In the genomic region with DNA sequence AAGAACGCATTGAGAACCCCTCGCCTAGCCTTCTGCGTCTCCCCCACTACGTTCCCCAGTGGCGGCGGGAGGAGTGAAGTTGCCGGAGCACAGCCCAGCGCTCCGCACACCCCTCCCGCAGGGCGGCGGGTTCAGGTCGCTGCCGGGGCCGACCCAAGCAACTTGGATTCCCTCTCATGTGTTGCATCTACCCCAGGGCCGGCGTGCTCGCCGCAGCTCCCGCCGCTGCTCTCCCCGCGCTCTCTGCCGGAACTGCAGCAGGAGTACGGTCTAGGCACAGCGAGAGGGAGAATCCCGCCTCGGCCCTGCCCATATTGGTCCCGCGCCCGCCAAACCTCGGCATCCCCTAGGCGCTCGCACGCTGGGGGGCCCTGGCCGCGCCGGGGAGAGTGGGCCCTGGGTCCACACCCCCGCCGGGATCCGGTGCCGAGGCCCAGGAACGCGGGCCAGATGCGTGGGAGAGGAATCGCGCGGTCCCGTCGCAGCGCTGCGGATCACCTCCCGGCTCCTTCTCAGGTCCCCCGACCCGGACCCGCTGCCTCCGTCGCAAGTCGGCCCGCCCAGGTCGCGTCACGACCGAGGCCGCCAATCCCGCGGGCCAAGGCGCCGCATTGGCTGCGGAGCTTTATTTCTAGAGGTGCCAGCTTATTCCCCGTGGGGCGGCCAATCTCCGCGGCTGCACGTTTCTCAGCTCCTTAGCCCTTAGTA, we compare ENCODE assay signal across 8 cellular contexts. TPM values are rescaled to one million over a fixed set of nuclear protein-coding genes. Genes with fewer than 3 reads are reported as not detected.
DNase-seq lines count a peak whose midpoint lies in the region; ATAC-seq, FAIRE-seq and TF ChIP-seq lines count a peak whose summit lies in the region.

No MANE protein-coding gene starts in this region.

- H3K27ac ChIP-seq in A549 = peak overlapping the region; percentile 67 to 86

- no peaks in the 10 kb centered on the region for H3K36me3 Mint-ChIP-seq in chondrocyte (ENCODE audit: low read depth)

- no peak for TF ChIP-seq EP300 in A549 (IDR thresholded peaks at IDR 0.05)

- intact Hi-C loops in left colon (cut with DNase I, micrococcal nuclease) = no loop called here

- CTCF ChIA-PET in A549 (lab: Yijun Ruan, JAX) = interaction anchor here (1.4 to 4.0 kb wide), 2 partner anchors 17 to 72 kb away, joined by 3 to 20 read pairs; no protein-coding TSS in a partner anchor

- peak overlapping the region; percentile 77 for H3K4me2 ChIP-seq in A549

- no peak for TF ChIP-seq CTCF in A549 (IDR thresholded peaks at IDR 0.05)
- peak; percentile 51 for TF ChIP-seq CTCF in chondrocyte (IDR thresholded peaks at IDR 0.05)

- peak overlapping the region; percentile 99 for H3K4me3 ChIP-seq in A549

- peak; percentile 62 for TF ChIP-seq POLR2A in A549 (IDR thresholded peaks at IDR 0.05; ENCODE audit: low read length)

- no peaks in the 10 kb centered on the region for H3K27me3 Mint-ChIP-seq in chondrocyte (ENCODE audit: low read depth)

- H3K4me1 Mint-ChIP-seq in chondrocyte (ENCODE audit: low read depth) = peaks cover 33% of the 10 kb centered on the region

- WGBS in A549 (ENCODE audit: missing lambda C conversion rate) = 1% methylated on average over 16 of the region's 75 CpGs

- peaks cover 12% of the 10 kb centered on the region for H3K4me1 ChIP-seq in A549

- no peak for TF ChIP-seq RAD21 in A549 (conservative IDR thresholded peaks at IDR 0.05 in 1 of 2, IDR thresholded peaks at IDR 0.05 in 1 of 2)

- no peaks in the 10 kb centered on the region for H3K9me3 Mint-ChIP-seq in chondrocyte (ENCODE audit: low read depth)

- POLR2A ChIA-PET in A549 (lab: Yijun Ruan, JAX) = interaction anchor here (0.7 to 2.9 kb wide), 5 partner anchors 16 to 155 kb away, joined by 3 to 24 read pairs (median 3); a partner anchor contains a TSS

- peak overlapping the region; percentile 91 for H3K4me3 Mint-ChIP-seq in chondrocyte (ENCODE audit: unreplicated experiment)

- no peak for FAIRE-seq in A549 (lab: Jason Lieb, UNC)

- DNase-seq in A549 (ENCODE audit: low read depth in 1 of 2, low spot score in 1 of 2) = peak; percentile 75 to 88
- peak; percentile 78 for DNase-seq in NCI-H2196 (lab: John Stamatoyannopoulos, UW; ENCODE audit: unreplicated experiment)
- DNase-seq in activated CD4-positive, alpha-beta T cell treated with anti-CD3 and anti-CD28 coated beads for 1 hour = peak; percentile 76
- DNase-seq in chondrocyte (ENCODE audit: low spot score) = peak; percentile 90
- peak; percentile 82 to 88 for DNase-seq in left colon
- DNase-seq in stimulated activated CD4-positive, alpha-beta T cell treated with anti-CD3 and anti-CD28 coated beads, Interleukin-1b, Interleukin-23, amount 100 ng/mL, for 4 hours (ENCODE audit: low read depth in 2 of 2) = peak; percentile 69 to 75

- ATAC-seq in A549 (peak; percentile 82 to 93), GM18520 (IDR thresholded peaks at IDR 0.05; ENCODE audit: unreplicated experiment) (peak; percentile 21), HG03045 (IDR thresholded peaks at IDR 0.05; ENCODE audit: unreplicated experiment) (peak; percentile 37), left colon (peak; percentile 87)

- no peaks in the 10 kb centered on the region for H3K9me3 ChIP-seq in A549

- H3K27ac Mint-ChIP-seq in chondrocyte (ENCODE audit: unreplicated experiment) = peak overlapping the region; percentile 88

TF ChIP-seq in A549, 52 proteins besides CTCF, POLR2A, EP300 and RAD21:
- TF ChIP-seq, protein P1, sequence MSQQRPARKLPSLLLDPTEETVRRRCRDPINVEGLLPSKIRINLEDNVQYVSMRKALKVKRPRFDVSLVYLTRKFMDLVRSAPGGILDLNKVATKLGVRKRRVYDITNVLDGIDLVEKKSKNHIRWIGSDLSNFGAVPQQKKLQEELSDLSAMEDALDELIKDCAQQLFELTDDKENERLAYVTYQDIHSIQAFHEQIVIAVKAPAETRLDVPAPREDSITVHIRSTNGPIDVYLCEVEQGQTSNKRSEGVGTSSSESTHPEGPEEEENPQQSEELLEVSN (IDR thresholded peaks at IDR 0.05; ENCODE audit: borderline replicate concordance, low read depth) = peak; percentile 61; the same call in 1 of the 2 replicates
- peak; percentile 64 for TF ChIP-seq PHF8 (IDR thresholded peaks at IDR 0.05; ENCODE audit: borderline replicate concordance, low read depth)
- no peak for TF ChIP-seq KDM1A (IDR thresholded peaks at IDR 0.05; ENCODE audit: low read depth)
- TF ChIP-seq, protein P2, sequence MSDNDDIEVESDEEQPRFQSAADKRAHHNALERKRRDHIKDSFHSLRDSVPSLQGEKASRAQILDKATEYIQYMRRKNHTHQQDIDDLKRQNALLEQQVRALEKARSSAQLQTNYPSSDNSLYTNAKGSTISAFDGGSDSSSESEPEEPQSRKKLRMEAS (IDR thresholded peaks at IDR 0.05) = peak; percentile 56
- no peak for TF ChIP-seq TFCP2L1 (CRISPR knock-in tag; IDR thresholded peaks at IDR 0.05)
- no peak for TF ChIP-seq TP53 (CRISPR knock-in tag; IDR thresholded peaks at IDR 0.05)
- TF ChIP-seq SMC3 (IDR thresholded peaks at IDR 0.05) = no peak
- TF ChIP-seq, protein P3, sequence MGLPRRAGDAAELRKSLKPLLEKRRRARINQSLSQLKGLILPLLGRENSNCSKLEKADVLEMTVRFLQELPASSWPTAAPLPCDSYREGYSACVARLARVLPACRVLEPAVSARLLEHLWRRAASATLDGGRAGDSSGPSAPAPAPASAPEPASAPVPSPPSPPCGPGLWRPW (IDR thresholded peaks at IDR 0.05) = no peak

RNA-seq across cellular contexts. Expression of a gene that starts 0.6 kb away (rescaled TPM):
- polyA plus RNA-seq in A549 (2011; rRNA removed) = 35.0 and 36.1 TPM in 2 replicates
- polyA plus RNA-seq in A549 (2012; cell fraction: cytosol; rRNA removed) = 16.5 and 17.6 TPM in 2 replicates
- 11.7 and 15.6 TPM in 2 replicates for polyA plus RNA-seq in A549 (2012; cell fraction: nucleus; rRNA removed)
- 19.4 to 23.7 TPM (median 23.0 TPM) in 3 replicates for polyA plus RNA-seq in A549 (2017; fragmentation: RNase III; extraction: RNeasy Plus Mini Kit Qiagen cat#74134 plus additional on column Dnase treatment)
- 9.4 and 13.4 TPM in 2 replicates for polyA minus RNA-seq in A549 (2011; rRNA and poly(A)+ RNA removed)
- total RNA-seq in chondrocyte = 22.5 to 27.8 TPM (median 24.7 TPM) in 3 replicates
- 10 to 100 TPM; 14.9 to 17.2 TPM for total RNA-seq in left colon

Comparison
In these comparisons a context has a peak if more than half of its experiments do, and no peak if none do; other contexts are left out.
1. Peak in every context shown above with its lines: DNase-seq, ATAC-seq, H3K4me3 ChIP-seq and H3K27ac ChIP-seq.
2. ATAC-seq: peak in every context shown above with its lines; median percentile 88 in A549; 87 in left colon; 37 in HG03045; 21 in GM18520.